ENCODE assay signal across 8 cellular contexts in the genomic region with DNA sequence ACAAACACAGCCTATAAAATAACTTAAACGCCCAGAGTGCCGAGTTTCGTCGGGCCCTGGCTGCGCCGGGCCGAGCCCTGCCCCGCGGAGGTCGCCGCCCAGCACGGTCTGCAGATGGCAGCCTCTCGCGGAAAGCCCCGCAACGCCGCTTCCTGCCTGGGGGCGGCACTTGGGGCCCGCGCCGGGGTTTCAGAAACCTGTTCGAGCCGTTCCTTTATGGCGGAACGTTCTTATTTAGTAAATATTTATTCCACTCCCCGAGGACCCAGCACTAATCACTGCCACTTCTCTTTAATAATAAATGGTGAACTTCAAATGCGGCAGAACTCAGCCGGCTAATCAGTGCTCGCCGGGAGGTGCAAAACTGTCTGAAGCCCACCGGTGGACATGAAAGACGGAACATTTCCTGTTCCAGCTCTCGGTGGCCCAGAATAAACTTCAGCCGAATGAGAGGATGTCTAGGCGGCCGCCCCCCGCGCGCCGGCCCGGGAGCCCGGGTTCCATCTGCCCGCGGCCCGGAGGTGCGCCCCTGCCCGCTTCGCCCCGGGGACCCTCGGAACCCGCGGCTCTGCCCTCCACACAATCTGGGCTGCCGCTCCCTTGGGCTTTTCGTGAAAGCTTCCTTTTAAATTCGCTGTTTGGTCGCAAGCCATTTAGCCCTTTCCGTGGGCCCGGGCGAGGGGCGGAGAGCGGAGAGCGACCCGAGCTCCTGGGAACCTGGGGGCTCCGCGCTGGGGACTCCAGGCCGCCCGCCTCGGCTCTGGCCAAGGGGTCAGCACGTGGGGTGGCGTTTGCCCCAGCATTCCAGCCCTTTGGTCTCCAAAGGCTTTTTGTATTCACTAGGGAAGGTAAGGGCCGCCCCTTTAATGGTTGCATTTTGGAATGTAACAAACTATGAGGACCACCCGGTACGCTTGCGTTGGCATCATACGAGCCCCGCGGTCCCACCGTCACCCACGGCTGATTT.
DNase-seq lines count a peak whose midpoint lies in the region; ATAC-seq and TF ChIP-seq lines count a peak whose summit lies in the region.

No MANE protein-coding gene starts in this region.

- no peak for TF ChIP-seq CTCF in CD8-positive, alpha-beta T cell (IDR thresholded peaks at IDR 0.05)
- peak in 2 of 6 experiments; percentile 13 to 20 for TF ChIP-seq CTCF in Peyer's patch (IDR thresholded peaks at IDR 0.05)
- no peak for TF ChIP-seq CTCF in ovary (IDR thresholded peaks at IDR 0.05)
- TF ChIP-seq CTCF in uterus (IDR thresholded peaks at IDR 0.05) = no peak

- TF ChIP-seq POLR2A in Peyer's patch (IDR thresholded peaks at IDR 0.05) (no peak), ovary (IDR thresholded peaks at IDR 0.05) (no peak), uterus (IDR thresholded peaks at IDR 0.05) (no peak)

- H3K27me3 ChIP-seq in CD8-positive, alpha-beta T cell (ENCODE audit: insufficient read depth, low read length) = no peaks in the 10 kb centered on the region
- no peaks in the 10 kb centered on the region for H3K27me3 ChIP-seq in Peyer's patch
- no peaks in the 10 kb centered on the region for H3K27me3 ChIP-seq in ovary
- peaks cover 0 to 5% of the 10 kb centered on the region in 2 donors for H3K27me3 ChIP-seq in uterus

- H3K27ac ChIP-seq in CD8-positive, alpha-beta T cell (ENCODE audit: low read depth, low read length) = no peak overlapping the region
- H3K27ac ChIP-seq in Peyer's patch = no peak overlapping the region
- H3K27ac ChIP-seq in ovary = no peak overlapping the region
- H3K27ac ChIP-seq in uterus = no peak overlapping the region

- peaks cover 27% of the 10 kb centered on the region for H3K27me3 Mint-ChIP-seq in CD8-positive, alpha-beta T cell (ENCODE audit: low read depth)

- H3K9me3 Mint-ChIP-seq in CD8-positive, alpha-beta T cell = no peaks in the 10 kb centered on the region

- POLR2A ChIA-PET in CD8-positive, alpha-beta T cell (lab: Charles Lee) = no interaction called here

- 1% methylated on average over 77 to 79 of the region's 79 CpGs for WGBS in ovary, 3 donors

- ATAC-seq in CD8-positive, alpha-beta T cell = peak; percentile 80
- ATAC-seq in GM19328 (IDR thresholded peaks at IDR 0.05; ENCODE audit: unreplicated experiment) (peak; percentile 88), HG03442 (IDR thresholded peaks at IDR 0.05; ENCODE audit: unreplicated experiment) (peak; percentile 92)

- TF ChIP-seq EP300 in ovary (IDR thresholded peaks at IDR 0.05) = no peak

- no peaks in the 10 kb centered on the region for H3K9me3 ChIP-seq in CD8-positive, alpha-beta T cell (ENCODE audit: low read length)
- H3K9me3 ChIP-seq in Peyer's patch (no peaks in the 10 kb centered on the region), ovary (no peaks in the 10 kb centered on the region), uterus (no peaks in the 10 kb centered on the region)

- peak; percentile 7 to 74 (median 52) for DNase-seq in CD8-positive, alpha-beta T cell
- DNase-seq in Peyer's patch (peak in 2 of 3 donors; percentile 69 to 74), head of caudate nucleus (peak; percentile 23 to 89 (median 77)), ovary (peak in 4 of 5 donors; percentile 18 to 60 (median 29)), uterus (peak in 1 of 2 donors; percentile 32)
- peak in 3 of 4 experiments; percentile 9 to 47 (median 11) for DNase-seq in activated naive CD4-positive, alpha-beta T cell (lab: John Stamatoyannopoulos, UW)

- H3K4me1 Mint-ChIP-seq in CD8-positive, alpha-beta T cell (ENCODE audit: low read depth) = peaks cover 8% of the 10 kb centered on the region

- peak overlapping the region; percentile 67 for H3K4me3 Mint-ChIP-seq in CD8-positive, alpha-beta T cell

- peak overlapping the region; percentile 20 for H3K27ac Mint-ChIP-seq in CD8-positive, alpha-beta T cell

- peak overlapping the region; percentile 56 for H3K4me3 ChIP-seq in CD8-positive, alpha-beta T cell (ENCODE audit: low read depth, low read length)
- H3K4me3 ChIP-seq in Peyer's patch = peak overlapping the region; percentile 40 to 65 (median 56)
- peak overlapping the region; percentile 47 for H3K4me3 ChIP-seq in ovary
- peak overlapping the region; percentile 23 to 41 for H3K4me3 ChIP-seq in uterus

- no peaks in the 10 kb centered on the region for H3K36me3 ChIP-seq in CD8-positive, alpha-beta T cell (ENCODE audit: insufficient read depth, low read length)
- no peaks in the 10 kb centered on the region for H3K36me3 ChIP-seq in Peyer's patch
- H3K36me3 ChIP-seq in ovary = no peaks in the 10 kb centered on the region
- no peaks in the 10 kb centered on the region for H3K36me3 ChIP-seq in uterus

- intact Hi-C loops in CD8-positive, alpha-beta T cell (cut with DNase I, micrococcal nuclease) = loop anchor here (1.0 to 10.0 kb wide), 5 partner anchors 973 to 1988 kb away; no protein-coding TSS in a partner anchor
- intact Hi-C loops in head of caudate nucleus (cut with DNase I) = loop anchor here (5.0 kb wide), 1 partner anchor 975 kb away; no protein-coding TSS in a partner anchor
- intact Hi-C loops in ovary (cut with DNase I) = loop anchor here in 1 of 4 donors (10.0 kb wide), 1 partner anchor 978 kb away; no protein-coding TSS in a partner anchor
- intact Hi-C loops in uterus (cut with DNase I; ENCODE audit: low total_unique reads) = no loop called here

- peaks cover 9% of the 10 kb centered on the region for H3K4me1 ChIP-seq in CD8-positive, alpha-beta T cell (ENCODE audit: insufficient read depth, low read length)
- H3K4me1 ChIP-seq in Peyer's patch (peaks cover 0 to 15% (median 3%) of the 10 kb centered on the region in 4 donors), ovary (ENCODE audit: insufficient read depth) (peaks cover 5% of the 10 kb centered on the region), uterus (no peaks in the 10 kb centered on the region)

- CTCF ChIA-PET in CD8-positive, alpha-beta T cell (lab: Charles Lee) = interaction anchor here (1.0 to 2.9 kb wide), 6 partner anchors 32 to 1472 kb away, joined by 3 to 23 read pairs (median 4); no protein-coding TSS in a partner anchor

- no peaks in the 10 kb centered on the region for H3K36me3 Mint-ChIP-seq in CD8-positive, alpha-beta T cell
